In the genomic region with DNA sequence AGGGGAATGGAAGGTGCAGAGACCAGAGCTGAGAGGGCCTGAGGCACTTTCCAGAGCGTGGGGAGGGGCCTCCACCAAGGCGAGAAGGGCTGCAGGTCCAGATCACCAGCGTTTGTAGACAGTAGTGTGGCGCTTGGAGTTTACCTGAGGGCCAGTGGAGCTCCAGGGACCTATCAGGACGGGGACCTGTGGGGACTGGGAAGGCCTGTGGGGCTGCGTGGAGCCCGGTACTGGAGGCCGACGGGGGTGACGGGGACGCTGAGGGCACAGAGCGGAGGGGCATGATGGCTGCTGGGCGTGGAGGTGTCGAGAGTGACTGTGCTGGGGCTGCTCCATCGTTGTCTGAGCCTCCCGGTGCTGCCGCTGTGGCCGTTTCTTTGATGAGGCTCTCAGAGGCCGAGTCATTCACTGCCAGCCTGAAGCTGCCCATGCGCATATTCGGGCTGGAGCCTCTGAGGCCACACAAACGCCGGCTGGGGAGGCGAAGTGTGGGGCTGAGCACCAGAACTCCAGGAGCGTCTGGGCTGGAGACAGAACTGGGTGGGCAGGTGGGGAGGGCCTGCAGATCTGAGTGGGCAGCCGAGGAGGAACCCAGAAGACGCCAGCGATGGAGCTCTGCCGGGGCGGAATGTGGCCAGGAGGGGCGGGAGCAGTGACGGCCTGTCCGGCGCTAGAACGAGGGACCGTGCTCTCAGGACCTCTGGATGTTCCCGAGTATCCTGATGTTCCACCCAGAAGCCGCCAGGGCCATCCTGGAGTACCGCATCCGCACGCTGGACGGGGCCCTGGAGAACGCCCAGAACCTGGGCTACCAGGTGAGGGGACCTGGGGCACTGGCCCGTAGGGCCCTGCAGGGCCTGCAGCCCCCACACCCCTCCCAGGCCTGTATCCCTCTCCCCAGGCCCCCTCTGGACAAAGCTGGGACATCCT, we compare ENCODE assay signal across 13 cellular contexts. TPM values are rescaled to one million over a fixed set of nuclear protein-coding genes. Genes with fewer than 3 reads are reported as not detected.
DNase-seq lines count a peak whose midpoint lies in the region; ATAC-seq and TF ChIP-seq lines count a peak whose summit lies in the region.
"Had no signal": no experiment of that assay in that cellular context is flagged by ENCODE, and none has a peak within 500 bp of the region (broad histone marks: within the 10 kb centered on the region; RNA-seq: fewer than 3 reads in every experiment).

No MANE protein-coding gene starts in this region.

- no peak overlapping the region for H3K27ac ChIP-seq in heart left ventricle
- H3K27ac ChIP-seq: WERI-Rb-1 had no signal

- H3K36me3 Mint-ChIP-seq in T-helper 2 cell treated with Interferon-gamma antibody and Interleukin-4, amounts not matched to agents 5 μg/mL and 100 μg/mL, for 36 hours (ENCODE audit: low read depth), result peaks cover 8% of the 10 kb centered on the region

- H3K9me3 ChIP-seq in heart left ventricle, result no peaks in the 10 kb centered on the region

- TF ChIP-seq POLR2A in heart left ventricle (IDR thresholded peaks at IDR 0.05), result no peak

- DNase-seq in activated CD4-positive, alpha-beta T cell treated with anti-CD3 and anti-CD28 coated beads for 1 hour, result peak; percentile 30
- no peak for DNase-seq in activated CD4-positive, alpha-beta T cell treated with anti-CD3 and anti-CD28 coated beads, Interleukin-2, amount 50 U/mL, for 4 hours
- DNase-seq in T-helper 2 cell treated with Interferon-gamma antibody and Interleukin-4, amounts not matched to agents 5 μg/mL and 100 μg/mL, for 36 hours (ENCODE audit: low spot score), result no peak
- DNase-seq in heart left ventricle (peak in 3 of 5 donors; percentile 14 to 54 (median 23)), posterior vena cava (ENCODE audit: low spot score) (peak; percentile 77)
- DNase-seq: hypothalamus; NCI-H345; RPMI8226; stimulated activated CD8-positive, alpha-beta memory T cell treated with anti-CD3 and anti-CD28 coated beads, Interleukin-4, amount 100 ng/mL, for 48 hours; WERI-Rb-1 had no signal

- peaks cover 10% of the 10 kb centered on the region for H3K27me3 Mint-ChIP-seq in T-helper 2 cell treated with Interferon-gamma antibody and Interleukin-4, amounts not matched to agents 5 μg/mL and 100 μg/mL, for 36 hours (ENCODE audit: low read depth)

- H3K36me3 ChIP-seq in heart left ventricle, result peaks cover 0 to 9% (median 0%) of the 10 kb centered on the region in 9 donors
- H3K36me3 ChIP-seq: WERI-Rb-1 had no signal

- H3K4me1 Mint-ChIP-seq in T-helper 2 cell treated with Interferon-gamma antibody and Interleukin-4, amounts not matched to agents 5 μg/mL and 100 μg/mL, for 36 hours (ENCODE audit: low read depth), result peaks cover 14% of the 10 kb centered on the region

- H3K4me1 ChIP-seq in heart left ventricle, result peaks cover 0 to 24% (median 12%) of the 10 kb centered on the region in 12 donors

- ATAC-seq in heart left ventricle (no peak), GM21515 (IDR thresholded peaks at IDR 0.05; ENCODE audit: unreplicated experiment) (no peak), GM21576 (IDR thresholded peaks at IDR 0.05; ENCODE audit: unreplicated experiment) (no peak), GM18519 (IDR thresholded peaks at IDR 0.05; ENCODE audit: low FRiP score, unreplicated experiment) (no peak)

- H3K27me3 ChIP-seq in heart left ventricle, result peaks cover 0 to 13% (median 5%) of the 10 kb centered on the region in 9 donors

- H3K27ac Mint-ChIP-seq in T-helper 2 cell treated with Interferon-gamma antibody and Interleukin-4, amounts not matched to agents 5 μg/mL and 100 μg/mL, for 36 hours, result peak overlapping the region; percentile 62

- no peaks in the 10 kb centered on the region for H3K9me3 Mint-ChIP-seq in T-helper 2 cell treated with Interferon-gamma antibody and Interleukin-4, amounts not matched to agents 5 μg/mL and 100 μg/mL, for 36 hours

- intact Hi-C loops in heart left ventricle (cut with DNase I) (loop anchor here in 2 of 10 donors (5.0 to 10.0 kb wide), 2 partner anchors 39 to 87 kb away; a partner anchor contains a TSS), posterior vena cava (cut with DNase I) (no loop called here)

- TF ChIP-seq CTCF in heart left ventricle (IDR thresholded peaks at IDR 0.05), result no peak

- 88 to 91% (median 89%) methylated on average over 35 to 44 of the region's 44 CpGs for WGBS in heart left ventricle, 4 donors

- peak overlapping the region; percentile 44 for H3K4me3 Mint-ChIP-seq in T-helper 2 cell treated with Interferon-gamma antibody and Interleukin-4, amounts not matched to agents 5 μg/mL and 100 μg/mL, for 36 hours

- no peak overlapping the region for H3K4me3 ChIP-seq in heart left ventricle

RNA-seq across cellular contexts. Expression of a gene that starts 2.6 kb away (rescaled TPM):
- total RNA-seq in heart left ventricle (10 to 100 TPM in 2 of 9 donors, 1 to 10 TPM in 7; 4.5 to 11.1 (median 6.2) TPM), posterior vena cava (10 to 100 TPM; 18.8 to 20.7 TPM)
- 10 to 100 TPM in 1 of 2 donors, 1 to 10 TPM in 1; 9.4 to 15.7 TPM for polyA plus RNA-seq in heart left ventricle

RNA-seq across cellular contexts. Expression of a gene that starts 7.8 kb away (rescaled TPM):
- not detected for total RNA-seq in heart left ventricle
- polyA plus RNA-seq in heart left ventricle, result not detected
- not detected for total RNA-seq in posterior vena cava

RNA-seq across cellular contexts. Expression of a gene that starts 13.3 kb away (rescaled TPM):
- total RNA-seq in heart left ventricle (under 1 TPM in 4 of 9 donors, not detected in 5; 0.09 to 0.20 (median 0.16) TPM), posterior vena cava (under 1 TPM; 0.38 to 0.42 TPM)
- polyA plus RNA-seq in heart left ventricle, result under 1 TPM in 1 of 2 donors, not detected in 1; 0.14 TPM

RNA-seq across cellular contexts. Expression of a gene that starts 16.1 kb away (rescaled TPM):
- total RNA-seq in heart left ventricle (100 to 1,000 TPM; 116 to 412 (median 149) TPM), posterior vena cava (100 to 1,000 TPM; 647 to 724 TPM)
- 100 to 1,000 TPM; 270 to 501 TPM for polyA plus RNA-seq in heart left ventricle

RNA-seq across cellular contexts. Expression of a gene that starts 22.3 kb away (rescaled TPM):
- 100 to 1,000 TPM in 6 of 9 donors, 10 to 100 TPM in 3; 61.3 to 277 (median 127) TPM for total RNA-seq in heart left ventricle
- 100 to 1,000 TPM; 158 to 278 TPM for polyA plus RNA-seq in heart left ventricle
- 100 to 1,000 TPM; 205 to 275 TPM for total RNA-seq in posterior vena cava

Comparison
In these comparisons a context has a peak if more than half of its experiments do, and no peak if none do; other contexts are left out.
1. DNase-seq: peak in activated CD4-positive, alpha-beta T cell treated with anti-CD3 and anti-CD28 coated beads for 1 hour (single experiment), heart left ventricle (3 of 5) and posterior vena cava (single experiment); none in activated CD4-positive, alpha-beta T cell treated with anti-CD3 and anti-CD28 coated beads, Interleukin-2, amount 50 U/mL, for 4 hours (0 of 2) and T-helper 2 cell treated with Interferon-gamma antibody and Interleukin-4, amounts not matched to agents 5 μg/mL and 100 μg/mL, for 36 hours (single experiment).